Comparison of ENCODE assay signal across 1 cellular context in genomic region chr20:10502098-10502526, GRCh38.
TF ChIP-seq lines count a peak whose summit lies in the region.

No MANE protein-coding gene starts in this region.

TF ChIP-seq in SK-N-SH treated with all-trans-retinoic acid at 6 μM for 48 hours, 23 proteins besides CTCF, POLR2A, EP300 and RAD21 (continued from another document):
- no peak for TF ChIP-seq CSRNP3 (CRISPR knock-in tag; IDR thresholded peaks at IDR 0.05)
- TF ChIP-seq ZC3H10 (CRISPR knock-in tag; IDR thresholded peaks at IDR 0.05), result no peak
